In the genomic region with DNA sequence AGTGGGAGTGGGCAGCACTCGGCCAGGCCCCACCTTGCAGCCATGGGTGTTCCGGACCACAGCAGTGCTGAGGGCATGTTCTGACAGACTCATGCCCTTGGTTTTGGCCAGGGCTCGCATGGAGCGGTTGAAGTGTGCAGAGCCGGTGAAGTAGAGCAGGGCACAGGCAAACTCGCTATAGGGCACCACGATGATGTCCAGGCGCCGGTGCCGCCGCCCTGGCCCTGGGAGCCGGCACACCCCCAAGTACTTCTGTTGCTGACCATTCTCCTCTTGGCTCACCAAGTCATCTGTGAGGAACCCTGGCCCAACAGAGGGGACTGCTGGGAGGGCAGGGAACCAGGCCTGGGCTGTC, we compare ENCODE assay signal across 26 cellular contexts. TPM values are rescaled to one million over a fixed set of nuclear protein-coding genes. Genes with fewer than 3 reads are reported as not detected.
DNase-seq lines count a peak whose midpoint lies in the region; ATAC-seq, FAIRE-seq and TF ChIP-seq lines count a peak whose summit lies in the region.
"Had no signal": no experiment of that assay in that cellular context is flagged by ENCODE, and none has a peak within 500 bp of the region (broad histone marks: within the 10 kb centered on the region; RNA-seq: fewer than 3 reads in every experiment).

No MANE protein-coding gene starts in this region.

- H3K27ac ChIP-seq in heart right ventricle: no peak overlapping the region
- no peak overlapping the region for H3K27ac ChIP-seq in kidney (ENCODE audit: low read depth in 2 of 2, low read length in 2 of 2)
- no peak overlapping the region for H3K27ac ChIP-seq in upper lobe of right lung
- H3K27ac ChIP-seq: 22Rv1, A549, BLaER1 had no signal

- H3K27me3 ChIP-seq in heart right ventricle (no peaks in the 10 kb centered on the region), upper lobe of right lung (no peaks in the 10 kb centered on the region)
- H3K27me3 ChIP-seq: BE2C, BLaER1 had no signal

- FAIRE-seq in kidney (lab: Jason Lieb, UNC): no peak
- no peak for FAIRE-seq in GM12891 (lab: Jason Lieb, UNC)
- FAIRE-seq: A549, GM12878, GM19239 had no signal

- DNase-seq in Right ventricle myocardium inferior (ENCODE audit: missing footprints): peak; percentile 50
- no peak for DNase-seq in heart right ventricle
- DNase-seq in left cardiac atrium: peak; percentile 8
- DNase-seq in cardiac septum (ENCODE audit: low spot score): no peak
- DNase-seq in kidney: peak; percentile 37
- peak; percentile 45 for DNase-seq in upper lobe of right lung
- DNase-seq in GM12891 (ENCODE audit: insufficient read length, low spot score): no peak
- no peak for DNase-seq in NCI-H146 treated with DMSO at 0.1 percent for 48 hours (lab: John Stamatoyannopoulos, UW; ENCODE audit: unreplicated experiment)
- DNase-seq: BE2C; C1 segment of cervical spinal cord; CD4-positive, alpha-beta memory T cell; CD4-positive, CD25-positive, alpha-beta regulatory T cell; CD8-positive, alpha-beta memory T cell; COR-L47; DMS 273 treated with DMSO at 0.1 percent for 48 hours; DMS153; DMS53; DMS79; DND-41; EL; GDM1 had no signal

- ATAC-seq in Right ventricle myocardium inferior (no peak), heart right ventricle (no peak), left cardiac atrium (no peak), upper lobe of right lung (no peak)
- ATAC-seq: A549, GM12878 had no signal

- no peak for TF ChIP-seq POLR2A in GM12891 (IDR thresholded peaks at IDR 0.05; ENCODE audit: low read depth, low read length)

- intact Hi-C loops in Right ventricle myocardium inferior (cut with DNase I) (no loop called here), heart right ventricle (cut with DNase I) (loop anchor here in 1 of 10 donors (10.0 kb wide), 1 partner anchor 285 kb away; no protein-coding TSS in a partner anchor), left cardiac atrium (cut with DNase I) (loop anchor here in 1 of 2 donors (10.0 kb wide), 1 partner anchor 415 kb away; no protein-coding TSS in a partner anchor), cardiac septum (cut with DNase I) (no loop called here), kidney (cut with DNase I) (no loop called here), upper lobe of right lung (cut with DNase I) (loop anchor here (10.0 kb wide), 1 partner anchor 365 kb away; no protein-coding TSS in a partner anchor)

- H3K36me3 ChIP-seq in heart right ventricle: peaks cover 0 to 81% (median 25%) of the 10 kb centered on the region in 9 donors
- H3K36me3 ChIP-seq in kidney (ENCODE audit: control insufficient read depth in 1 of 2, insufficient read depth in 2 of 2, low read length in 2 of 2): peaks cover 0 to 16% of the 10 kb centered on the region in 2 donors
- peaks cover 49% of the 10 kb centered on the region for H3K36me3 ChIP-seq in upper lobe of right lung
- H3K36me3 ChIP-seq: BE2C had no signal

- H3K4me3 ChIP-seq in heart right ventricle (no peak overlapping the region), kidney (ENCODE audit: low read length in 2 of 2) (no peak overlapping the region), upper lobe of right lung (no peak overlapping the region)
- H3K4me3 ChIP-seq: A549, BLaER1, GM12878 had no signal

- no peaks in the 10 kb centered on the region for H3K4me1 ChIP-seq in heart right ventricle
- no peaks in the 10 kb centered on the region for H3K4me1 ChIP-seq in kidney (ENCODE audit: control insufficient read depth in 1 of 2, insufficient read depth in 1 of 2, low read depth in 1 of 2, low read length in 2 of 2)
- H3K4me1 ChIP-seq in upper lobe of right lung: no peaks in the 10 kb centered on the region
- H3K4me1 ChIP-seq: BE2C, BLaER1 had no signal

- H3K9me3 ChIP-seq in heart right ventricle: no peaks in the 10 kb centered on the region
- H3K9me3 ChIP-seq in kidney (ENCODE audit: control insufficient read depth in 1 of 2, low read length in 2 of 2): no peaks in the 10 kb centered on the region
- no peaks in the 10 kb centered on the region for H3K9me3 ChIP-seq in upper lobe of right lung
- H3K9me3 ChIP-seq: A549, BE2C, BLaER1 had no signal

- TF ChIP-seq CTCF in heart right ventricle (IDR thresholded peaks at IDR 0.05) (no peak), kidney (IDR thresholded peaks at IDR 0.05; ENCODE audit: borderline replicate concordance, extremely low read depth, insufficient read depth) (no peak), upper lobe of right lung (IDR thresholded peaks at IDR 0.05) (no peak)

- H3K9ac ChIP-seq in kidney (ENCODE audit: low read length in 2 of 2): no peak overlapping the region
- H3K9ac ChIP-seq: BLaER1 had no signal

- 96 to 99% methylated on average over 12 of the region's 12 CpGs for WGBS in heart right ventricle, 2 donors

TF ChIP-seq in GM12891, 5 proteins besides CTCF, POLR2A, EP300 and RAD21:
- no peak for TF ChIP-seq POLR2AphosphoS5 (IDR thresholded peaks at IDR 0.05; ENCODE audit: low read depth, low read length)
- TF ChIP-seq PAX5 (IDR thresholded peaks at IDR 0.05; ENCODE audit: insufficient read depth, low read length, severe bottlenecking): no peak
- no peak for TF ChIP-seq TAF1 (IDR thresholded peaks at IDR 0.05; ENCODE audit: low read depth, low read length)
- no peak for TF ChIP-seq POU2F2 (IDR thresholded peaks at IDR 0.05; ENCODE audit: low read depth, low read length)
- TF ChIP-seq SPI1 (IDR thresholded peaks at IDR 0.05; ENCODE audit: low read depth, low read length): no peak

RNA-seq across cellular contexts. Expression of a gene that starts 8.6 kb away (rescaled TPM):
- total RNA-seq in Right ventricle myocardium inferior: 17.4 TPM
- 10 to 100 TPM; 13.8 to 23.0 (median 17.1) TPM for total RNA-seq in heart right ventricle
- polyA plus RNA-seq in heart right ventricle: 10 to 100 TPM; 13.1 to 27.9 TPM
- 10 to 100 TPM; 16.2 to 19.3 TPM for total RNA-seq in left cardiac atrium
- total RNA-seq in cardiac septum: 18.8 TPM
- 35.2 TPM for total RNA-seq in kidney
- 27.5 TPM for polyA plus RNA-seq in kidney (ENCODE audit: insufficient read depth, low read depth, low replicate concordance)
- total RNA-seq in upper lobe of right lung: 30.4 TPM
- 16.4 TPM for polyA plus RNA-seq in GM12891 (2012; ENCODE audit: low read depth, missing spikeins)

RNA-seq across cellular contexts. Expression of a gene that starts 8.6 kb away (rescaled TPM):
- total RNA-seq in Right ventricle myocardium inferior: 21.5 TPM
- total RNA-seq in heart right ventricle: 10 to 100 TPM; 12.9 to 32.0 (median 24.6) TPM
- 10 to 100 TPM; 25.1 to 46.8 TPM for polyA plus RNA-seq in heart right ventricle
- 10 to 100 TPM; 15.5 to 17.6 TPM for total RNA-seq in left cardiac atrium
- 17.5 TPM for total RNA-seq in cardiac septum
- total RNA-seq in kidney: 26.4 TPM
- 63.1 TPM for polyA plus RNA-seq in kidney (ENCODE audit: insufficient read depth, low read depth, low replicate concordance)
- 7.2 TPM for total RNA-seq in upper lobe of right lung
- polyA plus RNA-seq in GM12891 (2012; ENCODE audit: low read depth, missing spikeins): 34.5 TPM
- total RNA-seq: CD4-positive, CD25-positive, alpha-beta regulatory T cell had no signal

Comparison
In these comparisons a context has a peak if more than half of its experiments do, and no peak if none do; other contexts are left out.
1. DNase-seq: peak in Right ventricle myocardium inferior (single experiment), left cardiac atrium (single experiment), kidney (single experiment) and upper lobe of right lung (single experiment); none in heart right ventricle (0 of 2), cardiac septum (single experiment), GM12891 (single experiment) and NCI-H146 treated with DMSO at 0.1 percent for 48 hours (single experiment).